ENCODE assay signal across 1 cellular context in genomic region chr6:170552765-170553685, GRCh38.
A peak's percentile ranks its signal among the peaks of the same experiment; 100 is the strongest.
TF ChIP-seq lines count a peak whose summit lies in the region.

PSMB1 (minus strand) TSS chr6:170553307; CDS start chr6:170553242, 65 bp downstream.

TF ChIP-seq in HepG2, 621 proteins besides CTCF, POLR2A, EP300 and RAD21 (continued from another document and continues in another):
- TF ChIP-seq ZBTB49 (CRISPR knock-in tag; IDR thresholded peaks at IDR 0.05; ENCODE audit: borderline replicate concordance) (no peak), NFKBIZ (CRISPR knock-in tag; IDR thresholded peaks at IDR 0.05) (peak; percentile 54; the same call in 1 of the 2 replicates), TIGD3 (CRISPR knock-in tag; IDR thresholded peaks at IDR 0.05; ENCODE audit: borderline replicate concordance) (peak; percentile 81; the same call in 1 of the 2 replicates), ZBTB38 (CRISPR knock-in tag; IDR thresholded peaks at IDR 0.05) (peak; percentile 92), HDAC2 (CRISPR knock-in tag; IDR thresholded peaks at IDR 0.05) (peak; percentile 71), JUNB (CRISPR knock-in tag; IDR thresholded peaks at IDR 0.05; ENCODE audit: borderline replicate concordance) (no peak; the same call in 1 of the 2 replicates), ZMYM2 (CRISPR knock-in tag; IDR thresholded peaks at IDR 0.05) (no peak), KIAA2018 (CRISPR knock-in tag; IDR thresholded peaks at IDR 0.05; ENCODE audit: borderline replicate concordance) (0 out of 2 replicates have a peak, but pooled peaks have one; percentile 46), ZNF501 (CRISPR knock-in tag; IDR thresholded peaks at IDR 0.05) (peak; percentile 79), AKNA (CRISPR knock-in tag; IDR thresholded peaks at IDR 0.05; ENCODE audit: borderline replicate concordance) (0 out of 2 replicates have a peak, but pooled peaks have one; percentile 20), ZNF430 (CRISPR knock-in tag; IDR thresholded peaks at IDR 0.05) (peak; percentile 92; the same call in 1 of the 2 replicates), ZNF33B (CRISPR knock-in tag; IDR thresholded peaks at IDR 0.05) (peak; percentile 92), ZNF577 (CRISPR knock-in tag; IDR thresholded peaks at IDR 0.05; ENCODE audit: borderline replicate concordance, low read depth) (no peak), ETV6 (CRISPR knock-in tag; conservative IDR thresholded peaks at IDR 0.05) (peak; percentile 85; the same call in 1 of the 2 replicates), ZBTB2 (CRISPR knock-in tag; IDR thresholded peaks at IDR 0.05; ENCODE audit: low read depth) (no peak), ZNF468 (CRISPR knock-in tag; IDR thresholded peaks at IDR 0.05) (0 out of 2 replicates have a peak, but pooled peaks have one; percentile 58), ADNP (CRISPR knock-in tag; IDR thresholded peaks at IDR 0.05) (no peak), MYPOP (CRISPR knock-in tag; IDR thresholded peaks at IDR 0.05) (0 out of 2 replicates have a peak, but pooled peaks have one; percentile 91), ARHGAP35 (CRISPR knock-in tag; IDR thresholded peaks at IDR 0.05; ENCODE audit: borderline replicate concordance) (peak; percentile 51; the same call in 1 of the 2 replicates), TCF12 (IDR thresholded peaks at IDR 0.05) (no peak), TCF12 (CRISPR knock-in tag; IDR thresholded peaks at IDR 0.05) (peak; percentile 91), MED8 (CRISPR knock-in tag; IDR thresholded peaks at IDR 0.05; ENCODE audit: insufficient replicate concordance) (peak; percentile 53), SRF (IDR thresholded peaks at IDR 0.05; ENCODE audit: low read depth, low read length) (peak; percentile 45; the same call in 1 of the 2 replicates), SALL2 (CRISPR knock-in tag; IDR thresholded peaks at IDR 0.05) (peak; percentile 71), MBNL3 (CRISPR knock-in tag; conservative IDR thresholded peaks at IDR 0.05) (no peak), ZNF264 (CRISPR knock-in tag; IDR thresholded peaks at IDR 0.05) (peak; percentile 62; the same call in 1 of the 2 replicates), ZNF512B (CRISPR knock-in tag; IDR thresholded peaks at IDR 0.05; ENCODE audit: borderline replicate concordance) (peak; percentile 60; the same call in 1 of the 2 replicates), SMAD3 (CRISPR knock-in tag; IDR thresholded peaks at IDR 0.05) (peak; percentile 88; the same call in 1 of the 2 replicates), ZFY (CRISPR knock-in tag; IDR thresholded peaks at IDR 0.05) (peak; percentile 97), SALL1 (CRISPR knock-in tag; IDR thresholded peaks at IDR 0.05) (peak; percentile 94), THAP11 (CRISPR knock-in tag; IDR thresholded peaks at IDR 0.05) (peak; percentile 95), ZFP90 (CRISPR knock-in tag; IDR thresholded peaks at IDR 0.05; ENCODE audit: borderline replicate concordance) (peak; percentile 52; the same call in 1 of the 2 replicates), FOXO1 (CRISPR knock-in tag; IDR thresholded peaks at IDR 0.05) (peak; percentile 76; the same call in 1 of the 2 replicates), ZFP36L2 (CRISPR knock-in tag; IDR thresholded peaks at IDR 0.05) (no peak; the same call in 1 of the 2 replicates), ZFP37 (CRISPR knock-in tag; IDR thresholded peaks at IDR 0.05; ENCODE audit: borderline replicate concordance) (no peak), ZBTB21 (CRISPR knock-in tag; IDR thresholded peaks at IDR 0.05) (no peak; the same call in 1 of the 2 replicates), U2AF2 (IDR thresholded peaks at IDR 0.05; ENCODE audit: low read depth, low read length) (0 out of 2 replicates have a peak, but pooled peaks have one; percentile 69)
